Comparison of ENCODE assay signal across 15 cellular contexts in the genomic region with DNA sequence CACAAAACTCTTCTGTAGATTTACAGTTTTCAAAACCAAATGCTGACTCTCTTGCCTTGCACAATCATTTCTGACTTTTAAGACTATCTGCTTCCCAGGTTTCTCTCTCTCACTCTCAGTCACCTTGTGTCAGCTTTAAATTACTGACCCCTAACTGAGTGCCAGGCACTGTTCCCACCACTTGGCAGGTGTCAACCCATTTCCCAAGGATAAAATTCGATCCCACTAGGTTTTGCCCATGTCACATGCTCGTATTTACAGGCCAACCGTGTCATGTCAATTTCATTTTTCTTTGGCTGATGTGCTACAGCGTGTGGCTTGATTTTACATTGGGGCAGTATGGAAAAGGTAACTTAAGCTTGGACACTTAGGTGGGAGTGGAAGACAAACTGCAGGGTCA. TPM values are rescaled to one million over a fixed set of nuclear protein-coding genes. Genes with fewer than 3 reads are reported as not detected.
DNase-seq lines count a peak whose midpoint lies in the region; ATAC-seq and TF ChIP-seq lines count a peak whose summit lies in the region.
"Had no signal": no experiment of that assay in that cellular context is flagged by ENCODE, and none has a peak within 500 bp of the region (broad histone marks: within the 10 kb centered on the region; RNA-seq: fewer than 3 reads in every experiment).

No MANE protein-coding gene starts in this region.

- no peak for TF ChIP-seq CTCF in glutamatergic neuron (IDR thresholded peaks at IDR 0.05; ENCODE audit: partially characterized antibody, unreplicated experiment)
- no peak for TF ChIP-seq CTCF in gastrocnemius medialis (IDR thresholded peaks at IDR 0.05 in 4 of 5, conservative IDR thresholded peaks at IDR 0.05 in 1 of 5)
- no peak for TF ChIP-seq CTCF in MM.1S (IDR thresholded peaks at IDR 0.05; ENCODE audit: low read length)
- no peak for TF ChIP-seq CTCF in activated CD8-positive, alpha-beta T cell treated with anti-CD3 and anti-CD28 coated beads for 36 hours (IDR thresholded peaks at IDR 0.05)

- H3F3A ChIP-seq in MM.1S (ENCODE audit: insufficient read depth, low read length): no peaks in the 10 kb centered on the region

- no peak overlapping the region for H3K4me3 Mint-ChIP-seq in glutamatergic neuron (ENCODE audit: unreplicated experiment)
- H3K4me3 Mint-ChIP-seq in activated CD8-positive, alpha-beta T cell treated with anti-CD3 and anti-CD28 coated beads for 36 hours: no peak overlapping the region
- H3K4me3 Mint-ChIP-seq: B cell; CD4-positive, alpha-beta T cell had no signal

- no peak overlapping the region for H3K4me3 ChIP-seq in gastrocnemius medialis
- H3K4me3 ChIP-seq in MM.1S (ENCODE audit: low read length): no peak overlapping the region
- H3K4me3 ChIP-seq: GM23248 had no signal

- peaks cover 18% of the 10 kb centered on the region for H3K9me3 Mint-ChIP-seq in glutamatergic neuron (ENCODE audit: unreplicated experiment)
- H3K9me3 Mint-ChIP-seq in activated CD8-positive, alpha-beta T cell treated with anti-CD3 and anti-CD28 coated beads for 36 hours: no peaks in the 10 kb centered on the region
- H3K9me3 Mint-ChIP-seq: CD4-positive, alpha-beta T cell had no signal

- peak; percentile 84 to 91 for ATAC-seq in gastrocnemius medialis
- no peak for ATAC-seq in activated CD8-positive, alpha-beta T cell treated with anti-CD3 and anti-CD28 coated beads for 36 hours

- no peaks in the 10 kb centered on the region for H3K36me3 ChIP-seq in gastrocnemius medialis
- H3K36me3 ChIP-seq in MM.1S (replicated peaks; ENCODE audit: insufficient read depth, low read length): no peaks in the 10 kb centered on the region

- peak overlapping the region; percentile 66 to 79 (median 69) for H3K27ac ChIP-seq in gastrocnemius medialis
- H3K27ac ChIP-seq in MM.1S (ENCODE audit: low read length): no peak overlapping the region
- H3K27ac ChIP-seq: GM23248, HL-60 had no signal

- H4K20me1 ChIP-seq in MM.1S (ENCODE audit: insufficient read depth, low read length): no peaks in the 10 kb centered on the region

- POLR2A ChIA-PET in activated CD8-positive, alpha-beta T cell treated with anti-CD3 and anti-CD28 coated beads for 36 hours (lab: Charles Lee): no interaction called here

- peak overlapping the region; percentile 50 for H3K27ac Mint-ChIP-seq in glutamatergic neuron (ENCODE audit: unreplicated experiment)
- no peak overlapping the region for H3K27ac Mint-ChIP-seq in activated CD8-positive, alpha-beta T cell treated with anti-CD3 and anti-CD28 coated beads for 36 hours
- H3K27ac Mint-ChIP-seq: B cell; CD4-positive, alpha-beta T cell had no signal

- H3K9me3 ChIP-seq in gastrocnemius medialis: no peaks in the 10 kb centered on the region
- no peaks in the 10 kb centered on the region for H3K9me3 ChIP-seq in MM.1S (replicated peaks; ENCODE audit: insufficient read depth, low read length)

- peaks cover 10% of the 10 kb centered on the region for H3K27me3 Mint-ChIP-seq in glutamatergic neuron (ENCODE audit: unreplicated experiment)
- peaks cover 12% of the 10 kb centered on the region for H3K27me3 Mint-ChIP-seq in activated CD8-positive, alpha-beta T cell treated with anti-CD3 and anti-CD28 coated beads for 36 hours

- TF ChIP-seq POLR2A in gastrocnemius medialis (IDR thresholded peaks at IDR 0.05): no peak

- CTCF ChIA-PET in activated CD8-positive, alpha-beta T cell treated with anti-CD3 and anti-CD28 coated beads for 36 hours (lab: Charles Lee): interaction anchor here (3.8 kb wide), 1 partner anchor 17 kb away, joined by 15 read pairs; no protein-coding TSS in a partner anchor

- H3K4me1 ChIP-seq in gastrocnemius medialis: peaks cover 26 to 31% of the 10 kb centered on the region in 2 donors
- no peaks in the 10 kb centered on the region for H3K4me1 ChIP-seq in MM.1S (ENCODE audit: low read length)

- peaks cover 4% of the 10 kb centered on the region for H3K36me3 Mint-ChIP-seq in glutamatergic neuron (ENCODE audit: unreplicated experiment)
- H3K36me3 Mint-ChIP-seq in activated CD8-positive, alpha-beta T cell treated with anti-CD3 and anti-CD28 coated beads for 36 hours (ENCODE audit: low read depth): no peaks in the 10 kb centered on the region

- in situ Hi-C loops in gastrocnemius medialis (cut with MboI; ENCODE audit: low sequenced_read_pairs in 4 of 4): no loop called here

- no peaks in the 10 kb centered on the region for H3K79me2 ChIP-seq in MM.1S (ENCODE audit: low read length)

- no peaks in the 10 kb centered on the region for H3K27me3 ChIP-seq in gastrocnemius medialis
- H3K27me3 ChIP-seq in MM.1S (replicated peaks; ENCODE audit: insufficient read depth, low read length): no peaks in the 10 kb centered on the region

- no peak overlapping the region for H2AFZ ChIP-seq in MM.1S (ENCODE audit: low read length)
- H2AFZ ChIP-seq: GM23248 had no signal

- intact Hi-C loops in gastrocnemius medialis (cut with DNase I; ENCODE audit: low total_unique reads): no loop called here
- intact Hi-C loops in activated CD8-positive, alpha-beta T cell treated with anti-CD3 and anti-CD28 coated beads for 36 hours (cut with micrococcal nuclease): no loop called here

- H3K4me1 Mint-ChIP-seq in glutamatergic neuron (ENCODE audit: low read depth, unreplicated experiment): peaks cover 56% of the 10 kb centered on the region
- no peaks in the 10 kb centered on the region for H3K4me1 Mint-ChIP-seq in activated CD8-positive, alpha-beta T cell treated with anti-CD3 and anti-CD28 coated beads for 36 hours (ENCODE audit: low read depth)
- H3K4me1 Mint-ChIP-seq: B cell had no signal

- DNase-seq in NCI-H345 (lab: John Stamatoyannopoulos, UW) (peak; percentile 24), NCI-H345 treated with DMSO at 0.1 percent for 48 hours (lab: John Stamatoyannopoulos, UW; ENCODE audit: unreplicated experiment) (no peak), NCI-H69 (lab: John Stamatoyannopoulos, UW) (peak; percentile 90), glutamatergic neuron (no peak), gastrocnemius medialis (peak; percentile 9 to 73), MM.1S (no peak), Kasumi-1 (lab: John Stamatoyannopoulos, UW) (no peak)
- DNase-seq in activated CD8-positive, alpha-beta T cell treated with anti-CD3 and anti-CD28 coated beads for 36 hours: no peak
- DNase-seq: C1 segment of cervical spinal cord; CD4-positive, alpha-beta T cell; DMS79 treated with DMSO at 0.1 percent for 48 hours; EL; GM23248 had no signal

- H3K9ac ChIP-seq in MM.1S (ENCODE audit: low read length): no peak overlapping the region
- H3K9ac ChIP-seq: GM23248 had no signal

- no peak overlapping the region for H3K4me2 ChIP-seq in MM.1S (ENCODE audit: low read depth, low read length)

- H3K9me2 ChIP-seq in MM.1S (replicated peaks; ENCODE audit: insufficient read depth, low read length): no peaks in the 10 kb centered on the region

RNA-seq across cellular contexts. Expression of a gene that starts 26.1 kb away (rescaled TPM):
- total RNA-seq in glutamatergic neuron (ENCODE audit: unreplicated experiment) (52.3 TPM), gastrocnemius medialis (10 to 100 TPM; 48.6 to 74.8 (median 59.2) TPM)
- 100 to 1,000 TPM; 126 to 140 TPM for total RNA-seq in activated CD8-positive, alpha-beta T cell treated with anti-CD3 and anti-CD28 coated beads for 36 hours

Comparison
In these comparisons a context has a peak if more than half of its experiments do, and no peak if none do; other contexts are left out.
1. DNase-seq: peak in NCI-H345 (single experiment), NCI-H69 (single experiment) and gastrocnemius medialis (2 of 2); none in NCI-H345 treated with DMSO at 0.1 percent for 48 hours (single experiment), glutamatergic neuron (single experiment), MM.1S (single experiment), activated CD8-positive, alpha-beta T cell treated with anti-CD3 and anti-CD28 coated beads for 36 hours (single experiment) and Kasumi-1 (0 of 2).